In genomic region chr6:43687437-43688347, GRCh38 we compare ENCODE assay signal across 8 cellular contexts. TPM values are rescaled to one million over a fixed set of nuclear protein-coding genes. Genes with fewer than 3 reads are reported as not detected.
DNase-seq lines count a peak whose midpoint lies in the region; ATAC-seq and TF ChIP-seq lines count a peak whose summit lies in the region.

Gene MRPS18A, minus strand, starts transcription at chr6:43687791. Its CDS starts 12 bp downstream, at chr6:43687779.

- H3K36me3 ChIP-seq in BE2C (peaks cover 4% of the 10 kb centered on the region), liver (ENCODE audit: control insufficient read depth in 4 of 4, insufficient read depth in 3 of 4, low read depth in 1 of 4, low read length in 3 of 4) (peaks cover 0 to under 1% (median 0%) of the 10 kb centered on the region in 4 donors)

- H3K9ac ChIP-seq in liver (ENCODE audit: low read depth in 1 of 2, low read length in 2 of 2): peak within 1 kb of the TSS; percentile 60 to 97

- TF ChIP-seq CTCF in BE2C (IDR thresholded peaks at IDR 0.05; ENCODE audit: low read depth, low read length) (no peak), liver (IDR thresholded peaks at IDR 0.05; ENCODE audit: low read depth, low read length, missing input control) (no peak)

- peak; percentile 11 to 45 for TF ChIP-seq RAD21 in liver (IDR thresholded peaks at IDR 0.05)

- peaks cover 18% of the 10 kb centered on the region for H3K4me1 ChIP-seq in BE2C
- H3K4me1 ChIP-seq in liver (ENCODE audit: control insufficient read depth in 4 of 4, insufficient read depth in 4 of 4, low read length in 3 of 4): peaks cover 0 to 21% (median 18%) of the 10 kb centered on the region in 4 donors

- peak; percentile 93 for TF ChIP-seq POLR2A in GM19099 (IDR thresholded peaks at IDR 0.05; ENCODE audit: extremely low read depth, insufficient read length, low read depth)

- H3K4me3 ChIP-seq in BE2C (ENCODE audit: low read depth, low read length) (peak within 1 kb of the TSS; percentile 96), liver (ENCODE audit: low read depth in 1 of 3, low read length in 3 of 3) (peak within 1 kb of the TSS; percentile 68 to 99 (median 98))

- peak; percentile 82 for ATAC-seq in HG03378 (IDR thresholded peaks at IDR 0.05; ENCODE audit: unreplicated experiment)

- WGBS in liver: 3% methylated on average over 43 of the region's 43 CpGs

- H3K27ac ChIP-seq in liver (ENCODE audit: low read depth in 1 of 2, low read length in 2 of 2): peak within 1 kb of the TSS; percentile 14

- peak; percentile 83 for DNase-seq in BE2C
- DNase-seq in NCI-H748 (lab: John Stamatoyannopoulos, UW; ENCODE audit: unreplicated experiment): peak; percentile 90
- DNase-seq in activated CD4-positive, alpha-beta T cell treated with anti-CD3 and anti-CD28 coated beads, Interleukin-2, amount 50 U/mL, for 24 hours (ENCODE audit: low read depth in 1 of 2, low spot score in 1 of 2): peak; percentile 48 to 72
- DNase-seq in dermis blood vessel endothelial cell: peak; percentile 82
- DNase-seq in stimulated activated CD4-positive, alpha-beta T cell treated with anti-CD3 and anti-CD28 coated beads, Interleukin-4, amount 100 ng/mL, for 24 hours: peak; percentile 85

- H3K27me3 ChIP-seq in BE2C (no peaks in the 10 kb centered on the region), liver (ENCODE audit: control insufficient read depth in 4 of 4, insufficient read depth in 4 of 4, low read length in 3 of 4) (no peaks in the 10 kb centered on the region)

- H3K9me3 ChIP-seq in BE2C (no peaks in the 10 kb centered on the region), liver (ENCODE audit: control insufficient read depth in 4 of 4, low read length in 3 of 4) (no peaks in the 10 kb centered on the region)

TF ChIP-seq in liver, 16 proteins besides CTCF, POLR2A, EP300 and RAD21:
- TF ChIP-seq TAF1 (conservative IDR thresholded peaks at IDR 0.05) (no peak), EGR1 (IDR thresholded peaks at IDR 0.05; ENCODE audit: low read depth in 2 of 2) (no peak), JUND (IDR thresholded peaks at IDR 0.05) (no peak), YY1 (IDR thresholded peaks at IDR 0.05) (peak; percentile 98), HNF4G (IDR thresholded peaks at IDR 0.05) (no peak), NR2F2 (IDR thresholded peaks at IDR 0.05) (peak; percentile 73), SP1 (IDR thresholded peaks at IDR 0.05) (peak; percentile 49), FOXA2 (IDR thresholded peaks at IDR 0.05) (no peak), RXRA (IDR thresholded peaks at IDR 0.05) (peak; percentile 36 to 73), FOXA1 (IDR thresholded peaks at IDR 0.05) (no peak), ATF3 (IDR thresholded peaks at IDR 0.05) (no peak), GABPA (IDR thresholded peaks at IDR 0.05 in 1 of 2, conservative IDR thresholded peaks at IDR 0.05 in 1 of 2) (peak; percentile 88 to 96), HNF4A (conservative IDR thresholded peaks at IDR 0.05) (no peak)
- TF ChIP-seq, protein P1, sequence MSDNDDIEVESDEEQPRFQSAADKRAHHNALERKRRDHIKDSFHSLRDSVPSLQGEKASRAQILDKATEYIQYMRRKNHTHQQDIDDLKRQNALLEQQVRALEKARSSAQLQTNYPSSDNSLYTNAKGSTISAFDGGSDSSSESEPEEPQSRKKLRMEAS (IDR thresholded peaks at IDR 0.05): no peak
- TF ChIP-seq, protein P2, sequence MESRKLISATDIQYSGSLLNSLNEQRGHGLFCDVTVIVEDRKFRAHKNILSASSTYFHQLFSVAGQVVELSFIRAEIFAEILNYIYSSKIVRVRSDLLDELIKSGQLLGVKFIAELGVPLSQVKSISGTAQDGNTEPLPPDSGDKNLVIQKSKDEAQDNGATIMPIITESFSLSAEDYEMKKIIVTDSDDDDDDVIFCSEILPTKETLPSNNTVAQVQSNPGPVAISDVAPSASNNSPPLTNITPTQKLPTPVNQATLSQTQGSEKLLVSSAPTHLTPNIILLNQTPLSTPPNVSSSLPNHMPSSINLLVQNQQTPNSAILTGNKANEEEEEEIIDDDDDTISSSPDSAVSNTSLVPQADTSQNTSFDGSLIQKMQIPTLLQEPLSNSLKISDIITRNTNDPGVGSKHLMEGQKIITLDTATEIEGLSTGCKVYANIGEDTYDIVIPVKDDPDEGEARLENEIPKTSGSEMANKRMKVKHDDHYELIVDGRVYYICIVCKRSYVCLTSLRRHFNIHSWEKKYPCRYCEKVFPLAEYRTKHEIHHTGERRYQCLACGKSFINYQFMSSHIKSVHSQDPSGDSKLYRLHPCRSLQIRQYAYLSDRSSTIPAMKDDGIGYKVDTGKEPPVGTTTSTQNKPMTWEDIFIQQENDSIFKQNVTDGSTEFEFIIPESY (IDR thresholded peaks at IDR 0.05): no peak
- TF ChIP-seq, protein P3, sequence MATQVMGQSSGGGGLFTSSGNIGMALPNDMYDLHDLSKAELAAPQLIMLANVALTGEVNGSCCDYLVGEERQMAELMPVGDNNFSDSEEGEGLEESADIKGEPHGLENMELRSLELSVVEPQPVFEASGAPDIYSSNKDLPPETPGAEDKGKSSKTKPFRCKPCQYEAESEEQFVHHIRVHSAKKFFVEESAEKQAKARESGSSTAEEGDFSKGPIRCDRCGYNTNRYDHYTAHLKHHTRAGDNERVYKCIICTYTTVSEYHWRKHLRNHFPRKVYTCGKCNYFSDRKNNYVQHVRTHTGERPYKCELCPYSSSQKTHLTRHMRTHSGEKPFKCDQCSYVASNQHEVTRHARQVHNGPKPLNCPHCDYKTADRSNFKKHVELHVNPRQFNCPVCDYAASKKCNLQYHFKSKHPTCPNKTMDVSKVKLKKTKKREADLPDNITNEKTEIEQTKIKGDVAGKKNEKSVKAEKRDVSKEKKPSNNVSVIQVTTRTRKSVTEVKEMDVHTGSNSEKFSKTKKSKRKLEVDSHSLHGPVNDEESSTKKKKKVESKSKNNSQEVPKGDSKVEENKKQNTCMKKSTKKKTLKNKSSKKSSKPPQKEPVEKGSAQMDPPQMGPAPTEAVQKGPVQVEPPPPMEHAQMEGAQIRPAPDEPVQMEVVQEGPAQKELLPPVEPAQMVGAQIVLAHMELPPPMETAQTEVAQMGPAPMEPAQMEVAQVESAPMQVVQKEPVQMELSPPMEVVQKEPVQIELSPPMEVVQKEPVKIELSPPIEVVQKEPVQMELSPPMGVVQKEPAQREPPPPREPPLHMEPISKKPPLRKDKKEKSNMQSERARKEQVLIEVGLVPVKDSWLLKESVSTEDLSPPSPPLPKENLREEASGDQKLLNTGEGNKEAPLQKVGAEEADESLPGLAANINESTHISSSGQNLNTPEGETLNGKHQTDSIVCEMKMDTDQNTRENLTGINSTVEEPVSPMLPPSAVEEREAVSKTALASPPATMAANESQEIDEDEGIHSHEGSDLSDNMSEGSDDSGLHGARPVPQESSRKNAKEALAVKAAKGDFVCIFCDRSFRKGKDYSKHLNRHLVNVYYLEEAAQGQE (IDR thresholded peaks at IDR 0.05): no peak

RNA-seq across cellular contexts. Expression of gene MRPS18A, which starts in this region (rescaled TPM):
- polyA plus RNA-seq in BE2C (2012; ENCODE audit: insufficient read depth, insufficient read length, low read depth): 166 TPM
- total RNA-seq in dermis blood vessel endothelial cell (44.2 and 57.1 TPM in 2 replicates), liver (10 to 100 TPM; 21.5 to 27.0 TPM)
- 10 to 100 TPM; 43.1 to 50.5 TPM for polyA plus RNA-seq in liver

Comparison
In these comparisons a context has a peak if more than half of its experiments do, and no peak if none do; other contexts are left out.
1. Peak in every context shown above with its lines: DNase-seq, ATAC-seq, H3K4me3 ChIP-seq and H3K27ac ChIP-seq.